Comparison of ENCODE assay signal across 9 cellular contexts in the genomic region with DNA sequence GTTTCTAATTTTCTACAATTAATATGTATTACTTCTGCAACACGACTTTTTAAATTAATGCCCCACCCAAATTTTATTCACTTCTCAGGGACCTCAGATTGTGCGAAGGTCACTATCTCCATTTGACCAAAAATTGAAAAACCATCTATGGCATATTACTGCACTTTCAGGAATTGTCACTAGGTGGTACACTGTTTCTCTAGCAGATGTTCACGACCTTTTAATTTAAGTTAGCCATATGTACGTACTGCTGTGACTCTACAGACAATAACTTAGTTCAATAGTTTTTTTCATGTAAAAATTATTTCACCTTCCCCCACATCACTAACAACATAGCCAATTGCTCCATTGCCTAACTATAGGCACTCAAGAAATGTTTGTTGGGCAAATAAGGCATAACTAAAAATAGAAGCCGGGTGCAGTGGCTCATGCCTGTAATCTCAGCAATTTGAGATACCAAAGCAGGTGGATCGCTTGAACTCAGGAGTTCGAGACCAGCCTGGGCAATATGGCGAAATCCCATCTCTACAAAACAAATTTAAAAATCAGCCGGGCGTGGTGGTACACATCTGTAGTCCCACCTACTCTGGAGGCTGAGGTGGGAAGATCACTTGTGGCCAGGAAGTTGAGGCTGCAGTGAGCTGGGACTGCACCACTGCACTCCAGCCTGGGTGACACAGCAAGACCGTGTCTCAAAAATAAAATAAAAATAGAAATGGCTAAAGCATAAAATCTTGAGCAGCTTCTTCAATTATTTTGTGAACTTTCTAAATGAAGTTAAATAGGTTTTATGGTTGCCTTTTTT.
A peak's percentile ranks its signal among the peaks of the same experiment; 100 is the strongest.
DNase-seq lines count a peak whose midpoint lies in the region; ATAC-seq and TF ChIP-seq lines count a peak whose summit lies in the region.
"Had no signal": no experiment of that assay in that cellular context is flagged by ENCODE, and none has a peak within 500 bp of the region (broad histone marks: within the 10 kb centered on the region; RNA-seq: fewer than 3 reads in every experiment).

No MANE protein-coding gene starts in this region.

- intact Hi-C loops in Caco-2 (cut with micrococcal nuclease; ENCODE audit: unreplicated experiment), result loop anchor here (2.0 kb wide), 1 partner anchor 76 kb away; a partner anchor contains a TSS
- intact Hi-C loops in psoas muscle (cut with DNase I), result no loop called here

- no peak overlapping the region for H3K27ac Mint-ChIP-seq in Caco-2 (ENCODE audit: unreplicated experiment)
- H3K27ac Mint-ChIP-seq: T-helper 1 cell treated with Interleukin-12 subunit alpha and Interleukin-12 subunit beta and Interleukin-4 antibody, amounts not matched to agents 30 μg/mL and 1 μg/mL, for 36 hours had no signal

- CTCF ChIA-PET in Caco-2 (lab: Charles Lee), result no interaction called here

- no peaks in the 10 kb centered on the region for H3K9me3 ChIP-seq in Caco-2
- H3K9me3 ChIP-seq in psoas muscle, result no peaks in the 10 kb centered on the region

- no peaks in the 10 kb centered on the region for H3K36me3 Mint-ChIP-seq in Caco-2 (ENCODE audit: insufficient read depth, unreplicated experiment)

- H3K27ac ChIP-seq in psoas muscle, result no peak overlapping the region

- ATAC-seq in GM19043 (IDR thresholded peaks at IDR 0.05; ENCODE audit: low read depth, unreplicated experiment), result peak; percentile 75
- no peak for ATAC-seq in GM19328 (IDR thresholded peaks at IDR 0.05; ENCODE audit: unreplicated experiment)
- no peak for ATAC-seq in psoas muscle

- H3K4me1 Mint-ChIP-seq in Caco-2 (ENCODE audit: low read depth, unreplicated experiment), result no peaks in the 10 kb centered on the region

- no TSS peak for BruUV-seq in Caco-2 (replicated peaks; lab: Mats Ljungman, UMichigan)

- TF ChIP-seq CTCF in Caco-2 (IDR thresholded peaks at IDR 0.05; ENCODE audit: insufficient read depth in 1 of 2, low read depth in 1 of 2, low read length in 1 of 2, severe bottlenecking in 1 of 2, unreplicated experiment in 1 of 2) (peak; percentile 36 to 41), psoas muscle (IDR thresholded peaks at IDR 0.05) (no peak)

- POLR2A ChIA-PET in Caco-2 (lab: Charles Lee), result no interaction called here

- H3K27me3 ChIP-seq in Caco-2 (replicated peaks; ENCODE audit: control insufficient read depth, insufficient read depth, low read length) (no peaks in the 10 kb centered on the region), psoas muscle (ENCODE audit: insufficient read depth in 3 of 3, low read length in 2 of 3) (no peaks in the 10 kb centered on the region)

- H3K36me3 ChIP-seq in Caco-2 (ENCODE audit: control insufficient read depth, insufficient read depth, low read length) (no peaks in the 10 kb centered on the region), psoas muscle (ENCODE audit: insufficient read depth in 1 of 2, low read depth in 1 of 2) (no peaks in the 10 kb centered on the region)

- H3K9me3 Mint-ChIP-seq in Caco-2 (ENCODE audit: unreplicated experiment), result no peaks in the 10 kb centered on the region
- H3K9me3 Mint-ChIP-seq: T-helper 1 cell treated with Interleukin-12 subunit alpha and Interleukin-12 subunit beta and Interleukin-4 antibody, amounts not matched to agents 30 μg/mL and 1 μg/mL, for 36 hours had no signal

- no peak overlapping the region for H3K4me3 Mint-ChIP-seq in Caco-2 (ENCODE audit: unreplicated experiment)
- H3K4me3 Mint-ChIP-seq: T-helper 1 cell treated with Interleukin-12 subunit alpha and Interleukin-12 subunit beta and Interleukin-4 antibody, amounts not matched to agents 30 μg/mL and 1 μg/mL, for 36 hours had no signal

- DNase-seq in Caco-2 (peak in 1 of 2 experiments; percentile 11), HPDE6-E6E7 (ENCODE audit: extremely low spot score) (peak; percentile 16), SK-N-DZ (ENCODE audit: low spot score) (peak; percentile 35), germinal center (ENCODE audit: low spot score) (peak; percentile 15), NCI-H1930 (lab: John Stamatoyannopoulos, UW) (no peak), psoas muscle (no peak)

- H3K4me1 ChIP-seq in Caco-2 (no peaks in the 10 kb centered on the region), psoas muscle (no peaks in the 10 kb centered on the region)

- H3K4me3 ChIP-seq in Caco-2 (ENCODE audit: low read depth, low read length) (no peak overlapping the region), psoas muscle (no peak overlapping the region)

- 60 to 63% (median 63%) methylated on average over 11 of the region's 11 CpGs for WGBS in psoas muscle, 3 donors

- peaks cover 3% of the 10 kb centered on the region for H3K27me3 Mint-ChIP-seq in Caco-2 (ENCODE audit: insufficient read depth, unreplicated experiment)

Comparison
In these comparisons a context has a peak if more than half of its experiments do, and no peak if none do; other contexts are left out.
1. DNase-seq: peak in HPDE6-E6E7 (single experiment), SK-N-DZ (single experiment) and germinal center (single experiment); none in NCI-H1930 (0 of 2) and psoas muscle (0 of 2).